In genomic region chr5:177004961-177005360, GRCh38 we compare ENCODE assay signal across 9 cellular contexts. TPM values are rescaled to one million over a fixed set of nuclear protein-coding genes. Genes with fewer than 3 reads are reported as not detected.
DNase-seq lines count a peak whose midpoint lies in the region; ATAC-seq and TF ChIP-seq lines count a peak whose summit lies in the region.
"Had no signal": no experiment of that assay in that cellular context is flagged by ENCODE, and none has a peak within 500 bp of the region (broad histone marks: within the 10 kb centered on the region; RNA-seq: fewer than 3 reads in every experiment).

No MANE protein-coding gene starts in this region.

- TF ChIP-seq CTCF in liver (IDR thresholded peaks at IDR 0.05; ENCODE audit: low read depth, low read length, missing input control) (no peak), thoracic aorta (IDR thresholded peaks at IDR 0.05) (no peak)

- H3K9me3 ChIP-seq in liver (ENCODE audit: control insufficient read depth in 4 of 4, low read length in 3 of 4) (no peaks in the 10 kb centered on the region), thoracic aorta (no peaks in the 10 kb centered on the region)

- no peak for DNase-seq in activated naive CD4-positive, alpha-beta T cell treated with anti-CD3 and anti-CD28 coated beads, Interleukin-2, amount 10 ng/mL, durations not matched to agents 7 days and 5 days
- no peak for DNase-seq in activated naive CD4-positive, alpha-beta T cell treated with Interleukin-2 at 50 U/mL for 16 hours
- DNase-seq in activated naive CD8-positive, alpha-beta T cell treated with anti-CD3 and anti-CD28 coated beads, Interleukin-2, amount 10 ng/mL, durations not matched to agents 7 days and 5 days = no peak
- DNase-seq in thoracic aorta (ENCODE audit: low spot score) (no peak), dedifferentiated amniotic fluid mesenchymal stem cell (ENCODE audit: extremely low spot score) (no peak)
- DNase-seq in activated CD4-positive, alpha-beta T cell treated with anti-CD3 and anti-CD28 coated beads for 4 hours = no peak
- DNase-seq: activated CD4-positive, alpha-beta T cell treated with anti-CD3 and anti-CD28 coated beads, Interleukin-2, amount 50 U/mL, for 1 hour had no signal

- POLR2A ChIA-PET in activated naive CD8-positive, alpha-beta T cell treated with anti-CD3 and anti-CD28 coated beads, Interleukin-2, amount 10 ng/mL, durations not matched to agents 7 days and 5 days (lab: Charles Lee) = interaction anchor here (0.7 to 1.5 kb wide), 6 partner anchors 17 to 108 kb away, joined by 3 to 4 read pairs (median 4); no protein-coding TSS in a partner anchor

- H3K4me3 ChIP-seq in liver (ENCODE audit: low read depth in 1 of 3, low read length in 3 of 3) = peak overlapping the region in 1 of 3 donors; percentile 93
- peak overlapping the region; percentile 99 for H3K4me3 ChIP-seq in thoracic aorta

- H3K36me3 Mint-ChIP-seq in activated naive CD4-positive, alpha-beta T cell treated with anti-CD3 and anti-CD28 coated beads, Interleukin-2, amount 10 ng/mL, durations not matched to agents 7 days and 5 days = peaks cover 27% of the 10 kb centered on the region
- H3K36me3 Mint-ChIP-seq in activated naive CD8-positive, alpha-beta T cell treated with anti-CD3 and anti-CD28 coated beads, Interleukin-2, amount 10 ng/mL, durations not matched to agents 7 days and 5 days = peaks cover 14% of the 10 kb centered on the region

- 86% methylated on average over 10 of the region's 10 CpGs for WGBS in liver

- H3K27me3 ChIP-seq in liver (ENCODE audit: control insufficient read depth in 4 of 4, insufficient read depth in 4 of 4, low read length in 3 of 4) = no peaks in the 10 kb centered on the region
- no peaks in the 10 kb centered on the region for H3K27me3 ChIP-seq in thoracic aorta (replicated peaks; ENCODE audit: insufficient read depth)

- H3K4me1 Mint-ChIP-seq in activated naive CD4-positive, alpha-beta T cell treated with anti-CD3 and anti-CD28 coated beads, Interleukin-2, amount 10 ng/mL, durations not matched to agents 7 days and 5 days = peaks cover 33% of the 10 kb centered on the region
- H3K4me1 Mint-ChIP-seq in activated naive CD8-positive, alpha-beta T cell treated with anti-CD3 and anti-CD28 coated beads, Interleukin-2, amount 10 ng/mL, durations not matched to agents 7 days and 5 days = peaks cover 23% of the 10 kb centered on the region

- peaks cover 3 to 16% (median 12%) of the 10 kb centered on the region in 4 donors for H3K4me1 ChIP-seq in liver (ENCODE audit: control insufficient read depth in 4 of 4, insufficient read depth in 4 of 4, low read length in 3 of 4)
- peaks cover 7 to 23% of the 10 kb centered on the region in 2 donors for H3K4me1 ChIP-seq in thoracic aorta (ENCODE audit: control insufficient read depth in 1 of 2, low read depth in 2 of 2)

- peak overlapping the region; percentile 95 for H3K27ac Mint-ChIP-seq in activated naive CD4-positive, alpha-beta T cell treated with anti-CD3 and anti-CD28 coated beads, Interleukin-2, amount 10 ng/mL, durations not matched to agents 7 days and 5 days
- H3K27ac Mint-ChIP-seq in activated naive CD8-positive, alpha-beta T cell treated with anti-CD3 and anti-CD28 coated beads, Interleukin-2, amount 10 ng/mL, durations not matched to agents 7 days and 5 days = no peak overlapping the region

- ATAC-seq in activated naive CD8-positive, alpha-beta T cell treated with anti-CD3 and anti-CD28 coated beads, Interleukin-2, amount 10 ng/mL, durations not matched to agents 7 days and 5 days (ENCODE audit: low read depth) = no peak
- ATAC-seq in thoracic aorta (ENCODE audit: insufficient number of reproducible peaks, low FRiP score, low read depth) (no peak), HG03520 (IDR thresholded peaks at IDR 0.05; ENCODE audit: unreplicated experiment) (no peak)

- no peaks in the 10 kb centered on the region for H3K27me3 Mint-ChIP-seq in activated naive CD4-positive, alpha-beta T cell treated with anti-CD3 and anti-CD28 coated beads, Interleukin-2, amount 10 ng/mL, durations not matched to agents 7 days and 5 days
- H3K27me3 Mint-ChIP-seq in activated naive CD8-positive, alpha-beta T cell treated with anti-CD3 and anti-CD28 coated beads, Interleukin-2, amount 10 ng/mL, durations not matched to agents 7 days and 5 days = no peaks in the 10 kb centered on the region

- no peak overlapping the region for H3K9ac ChIP-seq in liver (ENCODE audit: low read depth in 1 of 2, low read length in 2 of 2)

- TF ChIP-seq RAD21 in liver (IDR thresholded peaks at IDR 0.05) = no peak

- H3K27ac ChIP-seq in liver (ENCODE audit: low read depth in 1 of 2, low read length in 2 of 2) (no peak overlapping the region), thoracic aorta (no peak overlapping the region)

- CTCF ChIA-PET in activated naive CD4-positive, alpha-beta T cell treated with anti-CD3 and anti-CD28 coated beads, Interleukin-2, amount 10 ng/mL, durations not matched to agents 7 days and 5 days (lab: Charles Lee) = interaction anchor here (0.5 to 1.4 kb wide), 6 partner anchors 8 to 578 kb away, joined by 3 to 5 read pairs (median 4); no protein-coding TSS in a partner anchor

- H3K9me3 Mint-ChIP-seq in activated naive CD4-positive, alpha-beta T cell treated with anti-CD3 and anti-CD28 coated beads, Interleukin-2, amount 10 ng/mL, durations not matched to agents 7 days and 5 days = no peaks in the 10 kb centered on the region
- H3K9me3 Mint-ChIP-seq in activated naive CD8-positive, alpha-beta T cell treated with anti-CD3 and anti-CD28 coated beads, Interleukin-2, amount 10 ng/mL, durations not matched to agents 7 days and 5 days = no peaks in the 10 kb centered on the region

- H3K4me3 Mint-ChIP-seq in activated naive CD4-positive, alpha-beta T cell treated with anti-CD3 and anti-CD28 coated beads, Interleukin-2, amount 10 ng/mL, durations not matched to agents 7 days and 5 days = peak overlapping the region; percentile 91
- peak overlapping the region; percentile 87 for H3K4me3 Mint-ChIP-seq in activated naive CD8-positive, alpha-beta T cell treated with anti-CD3 and anti-CD28 coated beads, Interleukin-2, amount 10 ng/mL, durations not matched to agents 7 days and 5 days

- peaks cover 0 to 2% (median 0%) of the 10 kb centered on the region in 4 donors for H3K36me3 ChIP-seq in liver (ENCODE audit: control insufficient read depth in 4 of 4, insufficient read depth in 3 of 4, low read depth in 1 of 4, low read length in 3 of 4)
- H3K36me3 ChIP-seq in thoracic aorta = no peaks in the 10 kb centered on the region

TF ChIP-seq in liver, 16 proteins besides CTCF, POLR2A, EP300 and RAD21:
- TF ChIP-seq REST (IDR thresholded peaks at IDR 0.05) = no peak
- TF ChIP-seq HNF4A (conservative IDR thresholded peaks at IDR 0.05) = peak; percentile 10 to 16

RNA-seq across cellular contexts. Expression of gene UIMC1, which starts 1.6 kb away (rescaled TPM):
- total RNA-seq in activated naive CD8-positive, alpha-beta T cell treated with anti-CD3 and anti-CD28 coated beads, Interleukin-2, amount 10 ng/mL, durations not matched to agents 7 days and 5 days = 10 to 100 TPM; 52.8 to 54.1 TPM
- total RNA-seq in liver (10 to 100 TPM; 16.3 to 26.0 TPM), thoracic aorta (10 to 100 TPM; 27.3 to 40.9 TPM)
- 1 to 10 TPM; 5.9 to 7.1 TPM for polyA plus RNA-seq in liver

RNA-seq across cellular contexts. Expression of gene ZNF346, which starts 17.5 kb away (rescaled TPM):
- total RNA-seq in activated naive CD8-positive, alpha-beta T cell treated with anti-CD3 and anti-CD28 coated beads, Interleukin-2, amount 10 ng/mL, durations not matched to agents 7 days and 5 days = 10 to 100 TPM; 21.7 to 30.7 TPM
- 10 to 100 TPM in 1 of 2 donors, 1 to 10 TPM in 1; 8.8 to 11.0 TPM for total RNA-seq in liver
- 1 to 10 TPM; 3.7 to 3.9 TPM for polyA plus RNA-seq in liver
- 10 to 100 TPM; 22.9 to 25.1 TPM for total RNA-seq in thoracic aorta
